Comparison of ENCODE assay signal across 1 cellular context in the genomic region with DNA sequence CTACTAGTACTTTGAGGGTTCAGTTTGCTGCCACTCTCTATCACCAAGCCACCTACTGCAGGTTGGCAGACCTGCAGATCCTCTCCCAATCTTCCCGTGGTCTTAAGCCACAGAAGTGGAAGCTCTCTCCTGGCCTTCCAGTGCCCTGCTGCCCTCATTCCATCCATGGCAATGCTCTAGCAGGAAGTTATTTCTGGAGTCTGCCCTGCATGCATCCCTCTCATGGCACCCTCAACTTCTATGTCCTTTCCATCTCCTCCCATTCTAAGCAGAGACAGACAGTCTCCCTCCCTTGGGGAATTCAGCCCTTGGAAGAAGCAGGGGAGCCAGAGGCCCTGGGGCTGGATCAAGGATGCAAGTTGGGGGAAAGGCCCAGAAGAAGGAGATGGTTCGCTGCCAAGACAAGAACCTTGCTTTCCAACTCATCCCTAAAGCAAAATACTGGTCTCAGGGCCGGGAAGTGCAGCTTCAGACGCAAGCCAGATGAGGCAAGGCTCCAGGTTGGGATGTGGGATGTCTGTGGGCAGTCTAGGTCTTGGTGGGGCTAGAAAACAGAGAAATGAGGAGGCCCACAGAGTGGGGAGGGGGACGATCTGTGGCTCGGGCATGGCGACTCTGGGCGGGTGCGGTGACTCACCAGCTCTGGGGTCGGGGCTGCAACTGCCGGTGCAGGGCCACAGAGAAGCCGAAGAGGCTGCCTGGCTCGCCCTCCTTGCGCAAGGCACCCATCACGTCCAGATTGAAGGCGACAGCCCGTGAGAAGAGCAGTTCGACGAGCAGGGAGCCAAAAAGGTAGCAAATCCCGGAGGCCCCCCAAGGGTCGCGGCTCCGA.
TF ChIP-seq lines count a peak whose summit lies in the region.

No MANE protein-coding gene starts in this region.

TF ChIP-seq in GM12878, 131 proteins besides CTCF, POLR2A, EP300 and RAD21:
- no peak for TF ChIP-seq MYC (IDR thresholded peaks at IDR 0.05; ENCODE audit: insufficient read depth, insufficient read length, insufficient replicate concordance, low read length, severe bottlenecking)
